23 cellular contexts compared by ENCODE assay signal in the genomic region with DNA sequence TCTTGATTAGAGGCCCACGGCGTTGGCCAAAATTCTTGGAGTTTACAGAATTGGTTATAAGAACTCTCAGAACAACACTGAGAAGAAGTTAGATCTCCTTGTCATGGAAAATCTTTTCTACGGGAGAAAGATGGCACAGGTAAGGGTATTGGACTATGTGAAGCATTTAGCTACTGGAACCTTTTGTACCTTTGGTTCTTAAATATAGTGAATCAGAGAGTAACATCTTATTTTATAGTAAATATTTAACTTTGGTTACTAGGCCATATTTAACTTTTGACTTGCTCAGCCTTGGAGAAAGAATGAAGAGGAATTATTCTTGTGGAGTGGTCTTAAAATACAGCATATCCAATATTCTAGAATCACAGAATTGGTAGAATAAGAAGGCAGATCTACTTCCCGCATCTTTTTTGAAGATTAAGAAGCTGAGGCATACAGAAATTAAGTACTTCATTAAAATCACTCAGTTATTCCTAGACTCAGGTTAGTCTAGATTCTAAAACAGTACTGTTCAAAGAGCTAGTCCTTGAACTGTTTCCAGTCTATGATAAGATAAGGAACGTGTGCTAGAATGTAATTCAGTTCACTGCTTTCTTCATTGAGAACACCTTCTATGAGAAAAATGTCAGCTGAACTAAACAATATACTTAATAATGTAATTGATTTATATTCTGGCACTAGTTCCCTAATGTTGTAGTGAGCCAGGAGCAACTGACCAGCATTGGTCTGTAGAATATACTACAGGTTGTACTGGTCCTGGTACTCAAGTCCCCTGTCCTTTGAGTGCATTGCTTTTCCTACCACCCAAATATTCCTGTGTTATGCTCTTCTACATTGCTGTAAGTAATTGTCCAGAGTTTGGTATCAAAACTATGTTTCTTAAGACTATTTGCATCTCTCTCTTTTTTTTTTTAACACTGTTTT. TPM values are rescaled to one million over a fixed set of nuclear protein-coding genes. Genes with fewer than 3 reads are reported as not detected.
"Had no signal": no experiment of that assay in that cellular context is flagged by ENCODE, and none has a peak within 500 bp of the region (broad histone marks: within the 10 kb centered on the region; RNA-seq: fewer than 3 reads in every experiment).

No MANE protein-coding gene starts in this region.

- H3K27ac Mint-ChIP-seq: activated CD8-positive, alpha-beta memory T cell treated with anti-CD3 and anti-CD28 coated beads, Interleukin-2, amount 10 ng/mL, durations not matched to agents 7 days and 5 days; activated naive CD4-positive, alpha-beta T cell treated with anti-CD3 and anti-CD28 coated beads, Interleukin-2, amount 10 ng/mL, durations not matched to agents 7 days and 5 days; activated naive CD8-positive, alpha-beta T cell treated with anti-CD3 and anti-CD28 coated beads for 36 hours; activated T-helper 2 cell treated with anti-CD3 and anti-CD28 coated beads, Interferon-gamma antibody, Interleukin-2, Interleukin-4, amounts not matched to agents 10 μg/mL and 5 μg/mL and 100 μg/mL, durations not matched to agents 14 hours and 24 hours and 36 hours; T-helper 17 cell; WTC11 had no signal

- ATAC-seq: activated CD8-positive, alpha-beta memory T cell treated with anti-CD3 and anti-CD28 coated beads, Interleukin-2, amount 10 ng/mL, durations not matched to agents 7 days and 5 days; K562; PC-3; T-helper 17 cell; WTC11 had no signal

- H3K4me1 Mint-ChIP-seq: activated CD8-positive, alpha-beta memory T cell treated with anti-CD3 and anti-CD28 coated beads, Interleukin-2, amount 10 ng/mL, durations not matched to agents 7 days and 5 days; activated naive CD4-positive, alpha-beta T cell treated with anti-CD3 and anti-CD28 coated beads, Interleukin-2, amount 10 ng/mL, durations not matched to agents 7 days and 5 days; T-helper 17 cell had no signal

- H3K27me3 Mint-ChIP-seq: activated CD8-positive, alpha-beta memory T cell treated with anti-CD3 and anti-CD28 coated beads, Interleukin-2, amount 10 ng/mL, durations not matched to agents 7 days and 5 days; activated naive CD4-positive, alpha-beta T cell treated with anti-CD3 and anti-CD28 coated beads, Interleukin-2, amount 10 ng/mL, durations not matched to agents 7 days and 5 days; activated naive CD8-positive, alpha-beta T cell treated with anti-CD3 and anti-CD28 coated beads for 36 hours; activated T-cell treated with anti-CD3 and anti-CD28 coated beads, Interleukin-2, amount 50 U/mL, for 24 hours; T-helper 17 cell had no signal

- H3K4me3 ChIP-seq: K562 had no signal

- H3K4me3 Mint-ChIP-seq: activated CD8-positive, alpha-beta memory T cell treated with anti-CD3 and anti-CD28 coated beads, Interleukin-2, amount 10 ng/mL, durations not matched to agents 7 days and 5 days; activated naive CD4-positive, alpha-beta T cell treated with anti-CD3 and anti-CD28 coated beads, Interleukin-2, amount 10 ng/mL, durations not matched to agents 7 days and 5 days; activated naive CD8-positive, alpha-beta T cell treated with anti-CD3 and anti-CD28 coated beads for 36 hours; activated T-cell treated with anti-CD3 and anti-CD28 coated beads, Interleukin-2, amount 50 U/mL, for 24 hours; T-helper 17 cell; WTC11 had no signal

- H3K9me3 Mint-ChIP-seq: activated naive CD4-positive, alpha-beta T cell treated with anti-CD3 and anti-CD28 coated beads, Interleukin-2, amount 10 ng/mL, durations not matched to agents 7 days and 5 days; activated naive CD8-positive, alpha-beta T cell treated with anti-CD3 and anti-CD28 coated beads for 36 hours; activated T-cell treated with anti-CD3 and anti-CD28 coated beads, Interleukin-2, amount 50 U/mL, for 24 hours; activated T-helper 2 cell treated with anti-CD3 and anti-CD28 coated beads, Interferon-gamma antibody, Interleukin-2, Interleukin-4, amounts not matched to agents 10 μg/mL and 5 μg/mL and 100 μg/mL, durations not matched to agents 14 hours and 24 hours and 36 hours; WTC11 had no signal

- DNase-seq: activated CD4-positive, alpha-beta T cell treated with anti-CD3 and anti-CD28 coated beads for 48 hours; activated CD4-positive, alpha-beta T cell treated with anti-CD3 and anti-CD28 coated beads, Interleukin-2, amount 50 U/mL, for 4 hours; activated CD4-positive, CD25-positive, alpha-beta regulatory T cell treated with anti-CD3 and anti-CD28 coated beads, Interleukin-2, amount 50 U/mL, for 72 hours; activated CD8-positive, alpha-beta memory T cell treated with anti-CD3 and anti-CD28 coated beads, Interleukin-2, amount 10 ng/mL, durations not matched to agents 7 days and 5 days; activated gamma-delta T cell treated with Interleukin-2 at 50 U/mL for 16 hours; activated naive CD4-positive, alpha-beta T cell treated with anti-CD3 and anti-CD28 coated beads, Interleukin-2, amount 10 ng/mL, durations not matched to agents 7 days and 5 days; activated naive CD8-positive, alpha-beta T cell treated with anti-CD3 and anti-CD28 coated beads for 36 hours; activated T-cell treated with anti-CD3 and anti-CD28 coated beads, Interleukin-2, amount 50 U/mL, for 24 hours; caudate nucleus; Karpas-422; MM.1S; NCI-H1105; NCI-H1436; NCI-H187; NCI-H2081; NCI-H524; PC-3; SIG-M5; T-helper 17 cell; T-helper 9 cell had no signal

RNA-seq across cellular contexts. Expression of gene PTH2R, which starts 53.7 kb away (rescaled TPM):
- total RNA-seq: PC-3 had no signal
